Comparison of ENCODE assay signal across 17 cellular contexts in the genomic region with DNA sequence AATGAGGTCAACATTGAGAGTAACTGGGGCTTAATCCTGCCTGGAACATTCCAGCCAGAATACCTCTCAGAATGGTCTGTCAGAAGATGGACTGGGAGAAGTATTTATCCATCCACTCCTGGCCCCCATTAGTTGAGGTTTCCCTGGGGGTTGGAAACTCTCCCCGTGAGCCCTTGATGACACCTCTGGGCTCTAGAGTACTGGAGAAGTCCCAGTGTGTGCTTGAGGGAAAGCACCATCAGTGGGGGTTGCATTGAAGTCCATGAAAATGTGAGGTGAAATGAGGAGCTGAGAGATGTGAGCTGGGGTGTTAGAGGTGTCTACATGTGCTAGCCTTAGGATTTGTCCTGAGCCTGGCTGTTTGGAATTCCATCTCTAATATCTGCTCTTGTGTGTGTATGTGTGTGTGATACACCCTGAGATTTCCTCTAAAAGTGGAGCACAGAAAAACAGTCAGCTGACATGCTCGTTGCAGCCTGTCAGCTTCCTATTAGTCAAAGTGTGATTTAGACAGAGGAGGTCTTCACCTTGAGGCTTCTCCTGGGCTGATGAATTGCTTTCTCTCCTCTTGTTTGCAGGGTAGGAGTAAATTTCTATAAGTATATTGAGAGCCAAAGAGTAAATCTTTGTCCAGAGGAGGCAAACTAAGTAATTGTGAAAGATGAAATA.
DNase-seq lines count a peak whose midpoint lies in the region; ATAC-seq lines count a peak whose summit lies in the region.
"Had no signal": no experiment of that assay in that cellular context is flagged by ENCODE, and none has a peak within 500 bp of the region (broad histone marks: within the 10 kb centered on the region; RNA-seq: fewer than 3 reads in every experiment).

No MANE protein-coding gene starts in this region.

- ATAC-seq in GM18502 (IDR thresholded peaks at IDR 0.05; ENCODE audit: poor library complexity, unreplicated experiment) (peak; percentile 58), GM21447 (IDR thresholded peaks at IDR 0.05; ENCODE audit: unreplicated experiment) (peak; percentile 66), HG03095 (IDR thresholded peaks at IDR 0.05; ENCODE audit: unreplicated experiment) (peak; percentile 65), esophagus mucosa (peak; percentile 59)
- ATAC-seq in stimulated activated naive CD8-positive, alpha-beta T cell treated with anti-CD3 and anti-CD28 coated beads, Interleukin-15, Interleukin-2, amounts not matched to agents 100 U/mL and 50 U/mL, for 24 hours, result no peak
- ATAC-seq: body of pancreas; stimulated activated naive CD8-positive, alpha-beta T cell treated with anti-CD3 and anti-CD28 coated beads, Interleukin-15, amount 100 ng/mL, for 72 hours had no signal

- DNase-seq in stimulated activated naive CD8-positive, alpha-beta T cell treated with anti-CD3 and anti-CD28 coated beads, Interleukin-15, Interleukin-2, amounts not matched to agents 100 U/mL and 50 U/mL, for 24 hours, result no peak
- DNase-seq in HuH-7 (ENCODE audit: low spot score), result no peak
- no peak for DNase-seq in activated CD4-positive, alpha-beta T cell treated with anti-CD3 and anti-CD28 coated beads, Interleukin-2, amount 50 U/mL, for 48 hours
- no peak for DNase-seq in stimulated activated CD8-positive, alpha-beta memory T cell treated with anti-CD3 and anti-CD28 coated beads, Interleukin-4, amount 100 ng/mL, for 48 hours
- DNase-seq: activated CD4-positive, alpha-beta T cell treated with anti-CD3 and anti-CD28 coated beads, Interleukin-2, amount 50 U/mL, for 4 hours; activated T-cell treated with anti-CD3 and anti-CD28 coated beads, Interleukin-2, amount 50 U/mL, for 24 hours; body of pancreas; CD4-positive, alpha-beta T cell; DND-41; glutamatergic neuron; Kasumi-1; NCI-H2171 treated with DMSO at 0.1 percent for 48 hours; stimulated activated naive CD8-positive, alpha-beta T cell treated with anti-CD3 and anti-CD28 coated beads, Interleukin-15, amount 100 ng/mL, for 72 hours had no signal
